ENCODE assay signal across 8 cellular contexts in the genomic region with DNA sequence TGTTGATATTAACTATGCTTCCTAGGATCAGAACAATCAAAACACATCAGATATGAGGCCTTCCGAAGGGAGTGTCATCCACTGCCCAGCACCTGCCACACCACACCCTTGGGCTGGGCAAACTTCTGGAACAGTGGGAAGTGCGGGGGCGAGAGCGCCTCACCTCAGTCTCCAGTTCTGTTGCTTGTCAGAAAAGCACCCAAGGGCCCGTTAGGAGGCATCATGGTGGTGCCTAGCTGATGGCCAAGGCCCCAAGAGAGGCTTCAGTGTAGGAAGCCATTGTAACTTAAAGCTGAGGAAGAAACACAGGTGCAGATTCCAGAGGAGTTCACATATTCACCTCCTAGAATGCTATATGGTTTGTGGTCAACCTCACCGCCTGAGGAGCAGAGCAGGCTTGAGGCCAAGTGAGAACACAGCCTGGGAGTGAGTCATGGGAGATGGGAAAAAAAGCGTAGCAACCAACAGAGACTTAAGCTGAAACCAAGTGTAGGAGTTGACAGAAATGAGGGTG.
DNase-seq lines count a peak whose midpoint lies in the region; ATAC-seq and TF ChIP-seq lines count a peak whose summit lies in the region.

No MANE protein-coding gene starts in this region.

- DNase-seq in Calu3 (peak; percentile 76), NCI-H226 (peak; percentile 97), choroid plexus epithelial cell (ENCODE audit: low read depth) (peak; percentile 99), renal cortical epithelial cell (ENCODE audit: low read depth) (peak; percentile 98), GDM1 (lab: John Stamatoyannopoulos, UW) (no peak), NCI-H2171 treated with DMSO at 0.1 percent for 48 hours (lab: John Stamatoyannopoulos, UW) (no peak)
- no peak for DNase-seq in effector CD8-positive, alpha-beta T cell (lab: John Stamatoyannopoulos, UW)

- H3K4me3 ChIP-seq in choroid plexus epithelial cell (ENCODE audit: low read depth, low read length), result no peak overlapping the region

- peak overlapping the region; percentile 76 for H3K27ac Mint-ChIP-seq in Calu3 (ENCODE audit: unreplicated experiment)

- ATAC-seq in GM18873 (IDR thresholded peaks at IDR 0.05; ENCODE audit: low FRiP score, unreplicated experiment), result no peak

- intact Hi-C loops in Calu3 (cut with micrococcal nuclease; ENCODE audit: unreplicated experiment), result loop anchor here (1.0 to 10.0 kb wide), 4 partner anchors 19 to 137 kb away; no protein-coding TSS in a partner anchor

- peaks cover 42% of the 10 kb centered on the region for H3K4me1 Mint-ChIP-seq in Calu3 (ENCODE audit: low read depth, unreplicated experiment)

- H3K9me3 Mint-ChIP-seq in Calu3 (ENCODE audit: low read depth, unreplicated experiment), result no peaks in the 10 kb centered on the region

- H3K27me3 Mint-ChIP-seq in Calu3 (ENCODE audit: unreplicated experiment), result no peaks in the 10 kb centered on the region

- peak overlapping the region; percentile 8 for H3K4me3 Mint-ChIP-seq in Calu3 (ENCODE audit: low read depth, unreplicated experiment)

- no peak for TF ChIP-seq CTCF in Calu3 (IDR thresholded peaks at IDR 0.05; ENCODE audit: unreplicated experiment)
- no peak for TF ChIP-seq CTCF in choroid plexus epithelial cell (conservative IDR thresholded peaks at IDR 0.05; ENCODE audit: low read depth, low read length)

- CTCF ChIA-PET in Calu3 (lab: Charles Lee), result interaction anchor here (0.7 to 1.4 kb wide), 6 partner anchors 23 to 386 kb away, joined by 3 to 13 read pairs (median 4); partner anchors contain the start of gene CYP1B1

- peaks cover 6% of the 10 kb centered on the region for H3K36me3 Mint-ChIP-seq in Calu3 (ENCODE audit: insufficient read depth, unreplicated experiment)

- BruUV-seq in Calu3 (replicated peaks; lab: Mats Ljungman, UMichigan), result no TSS peak

Comparison
In these comparisons a context has a peak if more than half of its experiments do, and no peak if none do; other contexts are left out.
1. DNase-seq: peak in Calu3 (single experiment), NCI-H226 (single experiment), choroid plexus epithelial cell (single experiment) and renal cortical epithelial cell (single experiment); none in effector CD8-positive, alpha-beta T cell (single experiment), GDM1 (single experiment) and NCI-H2171 treated with DMSO at 0.1 percent for 48 hours (single experiment).